9 cellular contexts compared by ENCODE assay signal in the genomic region with DNA sequence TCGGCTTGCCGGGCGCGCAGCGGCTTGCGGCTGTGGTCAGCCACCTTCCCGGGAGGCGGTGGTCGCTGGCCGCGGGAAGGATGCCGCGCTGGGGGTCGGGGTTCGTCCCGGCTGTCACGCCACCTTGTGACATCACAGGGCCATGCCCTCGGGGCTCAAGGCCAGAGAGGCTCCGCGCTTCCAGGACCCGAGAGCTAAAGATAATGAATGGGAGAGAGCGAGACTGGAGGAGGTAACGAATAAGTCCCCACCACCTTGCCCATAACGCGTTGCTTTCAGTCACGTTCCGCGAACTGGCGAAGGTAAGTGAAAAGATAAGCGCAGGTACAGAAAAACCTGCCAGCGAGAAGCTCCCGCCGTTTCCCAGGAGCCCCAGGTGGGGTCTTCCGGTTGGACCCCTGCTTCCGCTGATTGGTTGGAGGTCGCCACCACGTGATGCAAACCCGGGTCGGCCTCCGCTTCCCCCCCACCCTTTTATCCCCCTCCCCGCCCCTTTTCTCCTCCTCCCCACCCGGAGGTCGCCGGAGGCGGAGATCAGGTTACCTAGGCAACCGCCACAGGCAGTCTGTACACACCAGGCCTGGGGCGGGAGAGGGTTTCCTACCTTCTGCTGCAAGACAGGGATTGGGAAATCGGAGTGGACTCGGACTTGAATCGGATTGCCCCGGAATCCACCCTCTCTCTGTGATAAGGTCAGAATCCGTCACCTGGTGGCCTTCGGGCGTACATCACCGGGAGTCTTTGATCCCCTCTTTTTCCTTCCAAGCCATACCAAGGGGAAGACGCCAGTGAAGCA. TPM values are rescaled to one million over a fixed set of nuclear protein-coding genes. Genes with fewer than 3 reads are reported as not detected.
DNase-seq lines count a peak whose midpoint lies in the region; ATAC-seq and TF ChIP-seq lines count a peak whose summit lies in the region.
"Had no signal": no experiment of that assay in that cellular context is flagged by ENCODE, and none has a peak within 500 bp of the region (broad histone marks: within the 10 kb centered on the region; RNA-seq: fewer than 3 reads in every experiment).

A gene (plus strand): TSS at position 563 of the 796 bp plus-strand sequence.

- H3K36me3 ChIP-seq in HUES48 (ENCODE audit: control insufficient read depth, insufficient read depth, low read length) (no peaks in the 10 kb centered on the region), SK-N-MC (ENCODE audit: insufficient read depth, low read length) (no peaks in the 10 kb centered on the region), lung (ENCODE audit: control insufficient read depth in 2 of 2, insufficient read depth in 2 of 2, low read length in 2 of 2) (no peaks in the 10 kb centered on the region)

- DNase-seq in DMS153 treated with DMSO at 0.1 percent for 48 hours (lab: John Stamatoyannopoulos, UW; ENCODE audit: unreplicated experiment) (peak; percentile 59), SK-N-MC (ENCODE audit: low read depth, low spot score) (no peak), ecto neural progenitor cell (ENCODE audit: low spot score) (peak; percentile 98), lung (ENCODE audit: low spot score) (peak; percentile 53), NOMO-1 treated with DMSO at 0.1 percent for 48 hours (lab: John Stamatoyannopoulos, UW; ENCODE audit: unreplicated experiment) (no peak), AML-193 (lab: John Stamatoyannopoulos, UW) (no peak)
- DNase-seq in stimulated activated naive CD8-positive, alpha-beta T cell treated with anti-CD3 and anti-CD28 coated beads, Interleukin-15, amount 100 ng/mL, for 72 hours, result peak; percentile 10 to 29

- H3K9ac ChIP-seq in HUES48 (ENCODE audit: low read depth, low read length), result peak within 1 kb of the TSS; percentile 83
- peak within 1 kb of the TSS; percentile 66 for H3K9ac ChIP-seq in SK-N-MC (ENCODE audit: insufficient read length)

- H3K9me3 ChIP-seq in HUES48 (ENCODE audit: control insufficient read depth, insufficient read depth, low read length), result no peaks in the 10 kb centered on the region
- no peaks in the 10 kb centered on the region for H3K9me3 ChIP-seq in SK-N-MC (ENCODE audit: low read depth, low read length)
- no peaks in the 10 kb centered on the region for H3K9me3 ChIP-seq in lung (ENCODE audit: control insufficient read depth in 2 of 2, insufficient read depth in 1 of 2, low read length in 1 of 2)

- H3K4me1 Mint-ChIP-seq in stimulated activated naive CD8-positive, alpha-beta T cell treated with anti-CD3 and anti-CD28 coated beads, Interleukin-15, amount 100 ng/mL, for 72 hours, result peaks cover 11% of the 10 kb centered on the region

- peak; percentile 45 for ATAC-seq in lung (ENCODE audit: insufficient read depth, low FRiP score)
- ATAC-seq in stimulated activated naive CD8-positive, alpha-beta T cell treated with anti-CD3 and anti-CD28 coated beads, Interleukin-15, amount 100 ng/mL, for 72 hours, result peak; percentile 61

- H3K9me3 Mint-ChIP-seq in stimulated activated naive CD8-positive, alpha-beta T cell treated with anti-CD3 and anti-CD28 coated beads, Interleukin-15, amount 100 ng/mL, for 72 hours, result no peaks in the 10 kb centered on the region

- no peak for TF ChIP-seq CTCF in lung (IDR thresholded peaks at IDR 0.05; ENCODE audit: control extremely low read depth, extremely low read depth)

- WGBS in lung, 2 donors, result 6 to 7% methylated on average over 56 of the region's 56 CpGs

- peak within 1 kb of the TSS; percentile 95 for H3K4me3 ChIP-seq in HUES48 (ENCODE audit: low read depth, low read length)
- peak within 1 kb of the TSS; percentile 90 for H3K4me3 ChIP-seq in SK-N-MC
- H3K4me3 ChIP-seq in lung, result no peak within 1 kb of the TSS

- no peaks in the 10 kb centered on the region for H3K27me3 ChIP-seq in HUES48 (ENCODE audit: control insufficient read depth, insufficient read depth, low read length)
- H3K27me3 ChIP-seq in lung (ENCODE audit: control insufficient read depth, insufficient read depth), result no peaks in the 10 kb centered on the region

- H3K27ac Mint-ChIP-seq in stimulated activated naive CD8-positive, alpha-beta T cell treated with anti-CD3 and anti-CD28 coated beads, Interleukin-15, amount 100 ng/mL, for 72 hours, result peak within 1 kb of the TSS; percentile 43 to 75

- H3K4me1 ChIP-seq in HUES48 (ENCODE audit: control insufficient read depth, insufficient read depth, low read length) (0 out of 2 replicates have a peak, but pooled peaks cover 7% of the 10 kb centered on the region), lung (ENCODE audit: control insufficient read depth in 2 of 2, insufficient read depth in 2 of 2, low read length in 2 of 2) (peaks cover 0 to 4% of the 10 kb centered on the region in 2 donors)

- peaks cover 17% of the 10 kb centered on the region for H3K27me3 Mint-ChIP-seq in stimulated activated naive CD8-positive, alpha-beta T cell treated with anti-CD3 and anti-CD28 coated beads, Interleukin-15, amount 100 ng/mL, for 72 hours

- H3K27ac ChIP-seq in HUES48 (ENCODE audit: low read depth, low read length), result peak within 1 kb of the TSS; percentile 98
- H3K27ac ChIP-seq in SK-N-MC, result no peak within 1 kb of the TSS
- no peak within 1 kb of the TSS for H3K27ac ChIP-seq in lung (ENCODE audit: low read depth in 1 of 2, low read length in 1 of 2)

- H3K4me3 Mint-ChIP-seq in stimulated activated naive CD8-positive, alpha-beta T cell treated with anti-CD3 and anti-CD28 coated beads, Interleukin-15, amount 100 ng/mL, for 72 hours, result peak within 1 kb of the TSS; percentile 81 to 90

RNA-seq across cellular contexts. Expression of the gene that starts here (rescaled TPM):
- 1 to 10 TPM in 1 of 2 donors, under 1 TPM in 1; 0.31 to 2.2 TPM for total RNA-seq in lung
- under 1 TPM in 1 of 2 donors, not detected in 1; 0.07 TPM for polyA plus RNA-seq in lung
- total RNA-seq: pulmonary artery endothelial cell had no signal

Comparison
In these comparisons a context has a peak if more than half of its experiments do, and no peak if none do; other contexts are left out.
1. DNase-seq: peak in DMS153 treated with DMSO at 0.1 percent for 48 hours (single experiment), ecto neural progenitor cell (single experiment), lung (single experiment) and stimulated activated naive CD8-positive, alpha-beta T cell treated with anti-CD3 and anti-CD28 coated beads, Interleukin-15, amount 100 ng/mL, for 72 hours (2 of 2); none in SK-N-MC (single experiment), NOMO-1 treated with DMSO at 0.1 percent for 48 hours (single experiment) and AML-193 (0 of 2).